10 cellular contexts compared by ENCODE assay signal in the genomic region with DNA sequence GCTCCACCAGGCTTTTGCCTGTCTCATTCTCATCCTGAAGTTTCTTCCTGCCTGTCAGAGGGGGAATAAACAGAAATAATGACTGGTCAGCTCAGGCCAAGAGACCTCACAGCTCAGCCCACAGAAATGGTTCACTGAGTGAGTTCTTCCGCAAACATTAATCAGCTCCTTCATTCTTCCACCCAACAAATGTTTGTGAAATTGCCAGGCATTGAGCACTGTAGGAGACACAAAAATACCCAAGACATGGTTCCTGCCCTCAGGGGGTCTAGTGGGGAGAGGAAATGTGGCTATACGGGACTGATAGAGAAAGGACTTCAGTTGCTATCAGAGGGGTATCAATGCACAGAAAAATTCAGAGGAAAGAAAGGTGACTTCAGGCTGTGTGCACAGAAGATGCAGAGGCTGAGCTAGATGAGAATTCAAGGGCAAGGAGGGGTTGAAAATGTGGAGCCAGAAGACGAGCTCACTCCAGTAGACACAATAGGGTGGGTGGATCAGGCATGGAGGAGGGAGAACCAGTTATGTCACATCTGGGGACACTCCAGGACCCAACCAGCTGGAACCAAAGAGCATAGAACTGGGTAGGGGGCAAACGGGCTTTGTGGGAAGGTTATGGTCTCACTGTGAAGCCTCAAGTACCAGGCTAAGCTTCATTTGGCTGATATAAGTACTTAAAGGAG. TPM values are rescaled to one million over a fixed set of nuclear protein-coding genes. Genes with fewer than 3 reads are reported as not detected.
DNase-seq lines count a peak whose midpoint lies in the region; ATAC-seq and TF ChIP-seq lines count a peak whose summit lies in the region.
"Had no signal": no experiment of that assay in that cellular context is flagged by ENCODE, and none has a peak within 500 bp of the region (broad histone marks: within the 10 kb centered on the region; RNA-seq: fewer than 3 reads in every experiment).

No MANE protein-coding gene starts in this region.

- H2BK5ac ChIP-seq in mesendoderm (ENCODE audit: low read length), result no peak overlapping the region

- DNase-seq in AG10803 (ENCODE audit: low read depth) (peak; percentile 87), HT-29 (ENCODE audit: low spot score) (peak; percentile 4), astrocyte of the cerebellum (ENCODE audit: low read depth) (peak; percentile 73), mesendoderm (no peak), COLO829 (ENCODE audit: low spot score) (no peak), GM10266 (ENCODE audit: extremely low spot score) (no peak)
- no peak for DNase-seq in activated CD8-positive, alpha-beta T cell treated with anti-CD3 and anti-CD28 coated beads, Interleukin-2, amount 10 ng/mL, durations not matched to agents 7 days and 5 days
- DNase-seq: activated effector memory CD4-positive, alpha-beta T cell treated with Interleukin-2 at 50 U/mL for 16 hours; hippocampal formation had no signal

- H3K9me3 Mint-ChIP-seq in activated CD8-positive, alpha-beta T cell treated with anti-CD3 and anti-CD28 coated beads, Interleukin-2, amount 10 ng/mL, durations not matched to agents 7 days and 5 days (ENCODE audit: insufficient read depth), result no peaks in the 10 kb centered on the region

- TF ChIP-seq CTCF in AG10803 (conservative IDR thresholded peaks at IDR 0.05; ENCODE audit: low read length) (no peak), astrocyte of the cerebellum (IDR thresholded peaks at IDR 0.05; ENCODE audit: low read depth, low read length, missing control alignments) (no peak), GM10266 (IDR thresholded peaks at IDR 0.05; ENCODE audit: control insufficient read depth, insufficient read depth, low read depth, missing control alignments) (no peak)

- H2BK120ac ChIP-seq in mesendoderm (ENCODE audit: low read depth, low read length), result no peak overlapping the region

- POLR2A ChIA-PET in activated CD8-positive, alpha-beta T cell treated with anti-CD3 and anti-CD28 coated beads, Interleukin-2, amount 10 ng/mL, durations not matched to agents 7 days and 5 days (lab: Charles Lee), result no interaction called here

- peaks cover 5% of the 10 kb centered on the region for H3K27me3 Mint-ChIP-seq in activated CD8-positive, alpha-beta T cell treated with anti-CD3 and anti-CD28 coated beads, Interleukin-2, amount 10 ng/mL, durations not matched to agents 7 days and 5 days (ENCODE audit: low read depth)

- no peak overlapping the region for H4K8ac ChIP-seq in mesendoderm (ENCODE audit: low read depth, low read length)

- ATAC-seq in activated CD8-positive, alpha-beta T cell treated with anti-CD3 and anti-CD28 coated beads, Interleukin-2, amount 10 ng/mL, durations not matched to agents 7 days and 5 days, result no peak
- ATAC-seq in HG03378 (IDR thresholded peaks at IDR 0.05; ENCODE audit: unreplicated experiment), result no peak

- H2BK15ac ChIP-seq in mesendoderm (replicated peaks; ENCODE audit: low read depth), result no peak overlapping the region

- H3K9ac ChIP-seq in mesendoderm (ENCODE audit: low read length), result peak overlapping the region; percentile 8

- H3K36me3 ChIP-seq in mesendoderm (ENCODE audit: control insufficient read depth, insufficient read depth, low read length), result no peaks in the 10 kb centered on the region

- no peak overlapping the region for H3K4me3 Mint-ChIP-seq in activated CD8-positive, alpha-beta T cell treated with anti-CD3 and anti-CD28 coated beads, Interleukin-2, amount 10 ng/mL, durations not matched to agents 7 days and 5 days

- no peak overlapping the region for H3K4ac ChIP-seq in mesendoderm (ENCODE audit: low read depth, low read length)

- CTCF ChIA-PET in activated CD8-positive, alpha-beta T cell treated with anti-CD3 and anti-CD28 coated beads, Interleukin-2, amount 10 ng/mL, durations not matched to agents 7 days and 5 days (lab: Charles Lee), result interaction anchor here (1.2 to 4.3 kb wide), 2 partner anchors 21 to 103 kb away, joined by 3 to 21 read pairs; a partner anchor contains a TSS

- H3K4me2 ChIP-seq in mesendoderm (ENCODE audit: low read length), result no peak overlapping the region

- no peaks in the 10 kb centered on the region for H3K79me2 ChIP-seq in mesendoderm (ENCODE audit: control insufficient read depth, insufficient read depth, low read length)

- no peaks in the 10 kb centered on the region for H3K79me1 ChIP-seq in mesendoderm (ENCODE audit: low read length)

- no CpG with 5 or more reads among the region's 4 CpGs for WGBS in mesendoderm (ENCODE audit: extremely low coverage, insufficient coverage, low lambda C conversion rate)

- H3K27me3 ChIP-seq in mesendoderm (ENCODE audit: insufficient read depth, low read length, poor library complexity), result no peaks in the 10 kb centered on the region

- peak overlapping the region; percentile 22 for H3K56ac ChIP-seq in mesendoderm (ENCODE audit: low read length)

- peaks cover 9% of the 10 kb centered on the region for H3K4me1 ChIP-seq in mesendoderm (ENCODE audit: control insufficient read depth, low read depth, low read length)

- peak overlapping the region; percentile 63 for H2AK5ac ChIP-seq in mesendoderm (ENCODE audit: low read length)

- H3K18ac ChIP-seq in mesendoderm (ENCODE audit: low read length), result peak overlapping the region; percentile 6

- H3K36me3 Mint-ChIP-seq in activated CD8-positive, alpha-beta T cell treated with anti-CD3 and anti-CD28 coated beads, Interleukin-2, amount 10 ng/mL, durations not matched to agents 7 days and 5 days (ENCODE audit: low read depth), result no peaks in the 10 kb centered on the region

- no peak overlapping the region for H3K27ac Mint-ChIP-seq in activated CD8-positive, alpha-beta T cell treated with anti-CD3 and anti-CD28 coated beads, Interleukin-2, amount 10 ng/mL, durations not matched to agents 7 days and 5 days

- no peak overlapping the region for H3K27ac ChIP-seq in mesendoderm (ENCODE audit: low read depth, low read length)

- in situ Hi-C loops in astrocyte of the cerebellum (cut with HindIII; ENCODE audit: low sequenced_read_pairs), result no loop called here

- no peak overlapping the region for H3K23ac ChIP-seq in mesendoderm (ENCODE audit: low read length)

- H3K4me1 Mint-ChIP-seq in activated CD8-positive, alpha-beta T cell treated with anti-CD3 and anti-CD28 coated beads, Interleukin-2, amount 10 ng/mL, durations not matched to agents 7 days and 5 days (ENCODE audit: low read depth), result peaks cover 6% of the 10 kb centered on the region

- H3K4me3 ChIP-seq in AG10803 (ENCODE audit: low read length) (no peak overlapping the region), astrocyte of the cerebellum (ENCODE audit: low read depth, low read length) (no peak overlapping the region), mesendoderm (ENCODE audit: low read length) (no peak overlapping the region)

- H4K5ac ChIP-seq in mesendoderm (ENCODE audit: low read length), result no peak overlapping the region

RNA-seq across cellular contexts. Expression of a gene that starts 20.9 kb away (rescaled TPM):
- 16.1 and 19.2 TPM in 2 replicates for total RNA-seq in HT-29 (2014; rRNA removed; shearing (Covaris generic))
- 2.4 TPM for polyA plus RNA-seq in mesendoderm (2013, experiment 1 of 2)
- 2.5 TPM for polyA plus RNA-seq in mesendoderm (2013, experiment 2 of 2)
- total RNA-seq in activated CD8-positive, alpha-beta T cell treated with anti-CD3 and anti-CD28 coated beads, Interleukin-2, amount 10 ng/mL, durations not matched to agents 7 days and 5 days, result under 1 TPM; 0.37 to 0.39 TPM

RNA-seq across cellular contexts. Expression of a gene that starts 35.1 kb away (rescaled TPM):
- 38.1 and 42.0 TPM in 2 replicates for total RNA-seq in HT-29 (2014; rRNA removed; shearing (Covaris generic))
- polyA plus RNA-seq in mesendoderm (2013, experiment 1 of 2), result 26.7 TPM
- 27.1 TPM for polyA plus RNA-seq in mesendoderm (2013, experiment 2 of 2)
- total RNA-seq in activated CD8-positive, alpha-beta T cell treated with anti-CD3 and anti-CD28 coated beads, Interleukin-2, amount 10 ng/mL, durations not matched to agents 7 days and 5 days, result 10 to 100 TPM; 81.1 TPM

Comparison
In these comparisons a context has a peak if more than half of its experiments do, and no peak if none do; other contexts are left out.
1. DNase-seq: peak in AG10803 (single experiment), HT-29 (single experiment) and astrocyte of the cerebellum (single experiment); none in mesendoderm (single experiment), activated CD8-positive, alpha-beta T cell treated with anti-CD3 and anti-CD28 coated beads, Interleukin-2, amount 10 ng/mL, durations not matched to agents 7 days and 5 days (single experiment), COLO829 (single experiment) and GM10266 (single experiment).
2. RNA of a gene that starts 20.9 kb away (total RNA-seq): 16.1 to 19.2 TPM in HT-29; 0.37 to 0.39 TPM in activated CD8-positive, alpha-beta T cell treated with anti-CD3 and anti-CD28 coated beads, Interleukin-2, amount 10 ng/mL, durations not matched to agents 7 days and 5 days; every median in the first group is over 10 times any median in the second.